ENCODE assay signal across 20 cellular contexts in the genomic region with DNA sequence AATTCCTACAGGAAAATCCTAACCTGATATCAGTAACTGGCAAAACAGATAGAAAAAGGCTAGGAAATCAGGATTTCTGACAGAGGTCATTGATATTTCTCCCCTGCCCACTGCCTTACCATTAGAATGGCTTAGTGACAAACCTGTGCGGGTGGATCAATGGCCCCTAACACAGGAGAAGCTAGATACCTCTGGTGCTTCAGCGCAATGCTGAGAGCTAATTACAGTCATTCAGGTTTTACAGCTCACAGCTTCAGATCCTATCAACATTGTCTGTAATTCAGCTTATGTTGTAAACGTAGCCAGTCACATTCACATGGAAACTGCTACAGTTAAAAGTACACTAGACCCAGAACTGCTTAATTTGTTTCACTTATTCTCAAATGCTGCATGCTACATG. TPM values are rescaled to one million over a fixed set of nuclear protein-coding genes. Genes with fewer than 3 reads are reported as not detected.
"Had no signal": no experiment of that assay in that cellular context is flagged by ENCODE, and none has a peak within 500 bp of the region (broad histone marks: within the 10 kb centered on the region; RNA-seq: fewer than 3 reads in every experiment).

No MANE protein-coding gene starts in this region.

- H3K27ac ChIP-seq: HL-60, SJSA1, SK-N-MC had no signal

- DNase-seq: KBM-7, NCI-H1092, NCI-H1105 treated with DMSO at 0.1 percent for 48 hours, NCI-H1417 treated with DMSO at 0.1 percent for 48 hours, NCI-H146, NCI-H1694 treated with DMSO at 0.1 percent for 48 hours, NCI-H1930, NCI-H2107, NCI-H524, NCI-H526 treated with DMSO at 0.1 percent for 48 hours, NCI-H82, Right ventricle myocardium superior, RPMI8226, SIG-M5 had no signal

- H3K4me1 ChIP-seq: SJSA1 had no signal

- H3K9me3 ChIP-seq: SJSA1 had no signal

- H3K4me3 ChIP-seq: SJSA1, SK-N-MC had no signal

- H3K36me3 ChIP-seq: SJSA1 had no signal

RNA-seq across cellular contexts. Expression of gene SLC10A1, which starts 17.4 kb away (rescaled TPM):
- total RNA-seq: LHCN-M2, MCF 10A, NCI-H460, Right ventricle myocardium superior, SJSA1 had no signal
